In the genomic region with DNA sequence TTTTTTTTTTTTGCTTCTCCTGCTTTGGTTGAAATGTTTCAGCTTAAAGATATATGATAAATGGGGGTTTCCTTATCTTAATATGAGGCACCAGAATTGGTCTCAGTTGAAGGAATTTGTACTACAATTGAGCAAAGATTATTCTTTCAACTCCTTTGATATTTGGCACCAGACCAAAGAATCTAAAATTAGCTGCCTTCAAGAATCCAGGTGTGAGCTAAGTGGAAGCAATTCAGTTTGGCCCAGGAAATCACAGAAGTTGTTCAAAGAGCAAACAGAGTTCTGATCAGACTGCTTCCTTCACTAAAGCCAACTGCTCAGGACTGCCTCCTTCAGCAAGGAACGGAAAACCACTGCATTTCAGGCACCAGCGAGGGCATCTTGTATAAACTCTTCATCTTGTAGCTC, we compare ENCODE assay signal across 9 cellular contexts.
DNase-seq lines count a peak whose midpoint lies in the region; ATAC-seq and TF ChIP-seq lines count a peak whose summit lies in the region.
"Had no signal": no experiment of that assay in that cellular context is flagged by ENCODE, and none has a peak within 500 bp of the region (broad histone marks: within the 10 kb centered on the region; RNA-seq: fewer than 3 reads in every experiment).

No MANE protein-coding gene starts in this region.

- no peak overlapping the region for H3K27ac ChIP-seq in brain microvascular endothelial cell

- H3K27me3 ChIP-seq in brain microvascular endothelial cell (replicated peaks) = no peaks in the 10 kb centered on the region

- peaks cover 20% of the 10 kb centered on the region for H3K4me1 Mint-ChIP-seq in stimulated activated effector memory CD8-positive, alpha-beta T cell treated with anti-CD3 and anti-CD28 coated beads, Interleukin-12 subunit alpha, Interleukin-12 subunit beta, amount 100 ng/mL, for 72 hours

- in situ Hi-C loops in brain microvascular endothelial cell (cut with HindIII; ENCODE audit: low pct_ligation_motif_present, low sequenced_read_pairs) = no loop called here

- no peak overlapping the region for H3K4me3 Mint-ChIP-seq in stimulated activated effector memory CD8-positive, alpha-beta T cell treated with anti-CD3 and anti-CD28 coated beads, Interleukin-12 subunit alpha, Interleukin-12 subunit beta, amount 100 ng/mL, for 72 hours

- no peak for ATAC-seq in stimulated activated effector memory CD8-positive, alpha-beta T cell treated with anti-CD3 and anti-CD28 coated beads, Interleukin-12 subunit alpha, Interleukin-12 subunit beta, amount 100 ng/mL, for 72 hours
- ATAC-seq in GM18498 (IDR thresholded peaks at IDR 0.05; ENCODE audit: unreplicated experiment) = no peak

- H3K27ac Mint-ChIP-seq in stimulated activated effector memory CD8-positive, alpha-beta T cell treated with anti-CD3 and anti-CD28 coated beads, Interleukin-12 subunit alpha, Interleukin-12 subunit beta, amount 100 ng/mL, for 72 hours = peak overlapping the region; percentile 26

- peaks cover 4% of the 10 kb centered on the region for H3K9me3 Mint-ChIP-seq in stimulated activated effector memory CD8-positive, alpha-beta T cell treated with anti-CD3 and anti-CD28 coated beads, Interleukin-12 subunit alpha, Interleukin-12 subunit beta, amount 100 ng/mL, for 72 hours

- DNase-seq in NCI-H2227 (lab: John Stamatoyannopoulos, UW; ENCODE audit: unreplicated experiment) (peak; percentile 13), NCI-H2227 treated with DMSO at 0.1 percent for 48 hours (lab: John Stamatoyannopoulos, UW) (no peak), LNCaP clone FGC (ENCODE audit: low read depth) (peak; percentile 35), brain microvascular endothelial cell (no peak), middle frontal gyrus (ENCODE audit: extremely low spot score, low spot score) (no peak), NCI-H187 (lab: John Stamatoyannopoulos, UW) (no peak)
- no peak for DNase-seq in stimulated activated effector memory CD8-positive, alpha-beta T cell treated with anti-CD3 and anti-CD28 coated beads, Interleukin-12 subunit alpha, Interleukin-12 subunit beta, amount 100 ng/mL, for 72 hours (ENCODE audit: low spot score in 2 of 2)
- DNase-seq: stimulated activated CD4-positive, alpha-beta T cell treated with anti-CD3 and anti-CD28 coated beads, Interleukin-12 subunit alpha, Interleukin-12 subunit beta, amount 100 ng/mL, for 4 hours had no signal

- H3K36me3 ChIP-seq in brain microvascular endothelial cell (replicated peaks) = no peaks in the 10 kb centered on the region

- no peaks in the 10 kb centered on the region for H3K36me3 Mint-ChIP-seq in stimulated activated effector memory CD8-positive, alpha-beta T cell treated with anti-CD3 and anti-CD28 coated beads, Interleukin-12 subunit alpha, Interleukin-12 subunit beta, amount 100 ng/mL, for 72 hours

- H3K4me3 ChIP-seq in LNCaP clone FGC (ENCODE audit: low read depth, low read length) = no peak overlapping the region
- no peak overlapping the region for H3K4me3 ChIP-seq in brain microvascular endothelial cell (ENCODE audit: low read depth, low read length)

- peak; percentile 58 for TF ChIP-seq CTCF in LNCaP clone FGC (IDR thresholded peaks at IDR 0.05; ENCODE audit: control insufficient read depth, extremely low read depth, insufficient read depth)
- TF ChIP-seq CTCF in brain microvascular endothelial cell (IDR thresholded peaks at IDR 0.05; ENCODE audit: low read depth, low read length, missing control alignments) = peak; percentile 53

Comparison
In these comparisons a context has a peak if more than half of its experiments do, and no peak if none do; other contexts are left out.
1. DNase-seq: peak in NCI-H2227 (single experiment) and LNCaP clone FGC (single experiment); none in NCI-H2227 treated with DMSO at 0.1 percent for 48 hours (single experiment), brain microvascular endothelial cell (single experiment), stimulated activated effector memory CD8-positive, alpha-beta T cell treated with anti-CD3 and anti-CD28 coated beads, Interleukin-12 subunit alpha, Interleukin-12 subunit beta, amount 100 ng/mL, for 72 hours (0 of 2), middle frontal gyrus (single experiment) and NCI-H187 (0 of 2).